8 cellular contexts compared by ENCODE assay signal in genomic region chr1:85576642-85577420, GRCh38. TPM values are rescaled to one million over a fixed set of nuclear protein-coding genes. Genes with fewer than 3 reads are reported as not detected.
DNase-seq lines count a peak whose midpoint lies in the region; ATAC-seq and TF ChIP-seq lines count a peak whose summit lies in the region.

No MANE protein-coding gene starts in this region.

- peaks cover 8% of the 10 kb centered on the region for H3K36me3 ChIP-seq in ES-I3 (ENCODE audit: insufficient read depth, low read length)
- H3K36me3 ChIP-seq in SJCRH30: peaks cover 6% of the 10 kb centered on the region
- peaks cover under 1% of the 10 kb centered on the region for H3K36me3 ChIP-seq in kidney epithelial cell (ENCODE audit: control insufficient read depth, insufficient read depth, low read length)

- ATAC-seq in GM19468 (IDR thresholded peaks at IDR 0.05; ENCODE audit: extremely low read depth, unreplicated experiment) (peak; percentile 62), HG03558 (IDR thresholded peaks at IDR 0.05; ENCODE audit: extremely low read depth, unreplicated experiment) (peak; percentile 48)

- TF ChIP-seq CTCF in kidney epithelial cell (IDR thresholded peaks at IDR 0.05; ENCODE audit: insufficient read depth, low read length, poor library complexity, severe bottlenecking): peak; percentile 35

- no peaks in the 10 kb centered on the region for H3K9me3 ChIP-seq in ES-I3 (ENCODE audit: control insufficient read depth, insufficient read depth, low read length)
- H3K9me3 ChIP-seq in SJCRH30 (replicated peaks): no peaks in the 10 kb centered on the region

- H3K4me3 ChIP-seq in SJCRH30 (peak overlapping the region; percentile 83), kidney epithelial cell (ENCODE audit: low read depth, low read length) (peak overlapping the region; percentile 78)

- H3K27me3 ChIP-seq in SJCRH30 (no peaks in the 10 kb centered on the region), kidney epithelial cell (ENCODE audit: control insufficient read depth, insufficient read depth, low read length) (no peaks in the 10 kb centered on the region)

- H3K9ac ChIP-seq in ES-I3 (ENCODE audit: low read depth, low read length): peak overlapping the region; percentile 79

- peak; percentile 86 to 88 for DNase-seq in SJCRH30
- DNase-seq in cerebellar cortex (ENCODE audit: low spot score): peak; percentile 62
- DNase-seq in kidney epithelial cell (ENCODE audit: low read depth): no peak
- DNase-seq in stimulated activated CD4-positive, alpha-beta T cell treated with anti-CD3 and anti-CD28 coated beads, Interleukin-2, amount 100 ng/mL, for 24 hours: peak; percentile 34 to 72
- DNase-seq in inferior parietal cortex (ENCODE audit: extremely low spot score): no peak

- H3K4me1 ChIP-seq in ES-I3 (ENCODE audit: insufficient read depth, low read length): peaks cover 4% of the 10 kb centered on the region
- peaks cover 7% of the 10 kb centered on the region for H3K4me1 ChIP-seq in SJCRH30

- H3K27ac ChIP-seq in SJCRH30: peak overlapping the region; percentile 88

RNA-seq across cellular contexts. Expression of gene CCN1, which starts 3.7 kb away (rescaled TPM):
- total RNA-seq in SJCRH30 (2014; rRNA removed; shearing (Covaris generic)): 7.6 and 8.1 TPM in 2 replicates
- total RNA-seq in kidney epithelial cell: 167 TPM in 2 replicates

Comparison
In these comparisons a context has a peak if more than half of its experiments do, and no peak if none do; other contexts are left out.
1. DNase-seq: peak in SJCRH30 (2 of 2), cerebellar cortex (single experiment) and stimulated activated CD4-positive, alpha-beta T cell treated with anti-CD3 and anti-CD28 coated beads, Interleukin-2, amount 100 ng/mL, for 24 hours (2 of 2); none in kidney epithelial cell (single experiment) and inferior parietal cortex (single experiment).
2. RNA of gene CCN1, which starts 3.7 kb away (total RNA-seq): 167 TPM in kidney epithelial cell; 7.6 to 8.1 TPM in SJCRH30; every median in the first group is over 10 times any median in the second.